Comparison of ENCODE assay signal across 8 cellular contexts in the genomic region with DNA sequence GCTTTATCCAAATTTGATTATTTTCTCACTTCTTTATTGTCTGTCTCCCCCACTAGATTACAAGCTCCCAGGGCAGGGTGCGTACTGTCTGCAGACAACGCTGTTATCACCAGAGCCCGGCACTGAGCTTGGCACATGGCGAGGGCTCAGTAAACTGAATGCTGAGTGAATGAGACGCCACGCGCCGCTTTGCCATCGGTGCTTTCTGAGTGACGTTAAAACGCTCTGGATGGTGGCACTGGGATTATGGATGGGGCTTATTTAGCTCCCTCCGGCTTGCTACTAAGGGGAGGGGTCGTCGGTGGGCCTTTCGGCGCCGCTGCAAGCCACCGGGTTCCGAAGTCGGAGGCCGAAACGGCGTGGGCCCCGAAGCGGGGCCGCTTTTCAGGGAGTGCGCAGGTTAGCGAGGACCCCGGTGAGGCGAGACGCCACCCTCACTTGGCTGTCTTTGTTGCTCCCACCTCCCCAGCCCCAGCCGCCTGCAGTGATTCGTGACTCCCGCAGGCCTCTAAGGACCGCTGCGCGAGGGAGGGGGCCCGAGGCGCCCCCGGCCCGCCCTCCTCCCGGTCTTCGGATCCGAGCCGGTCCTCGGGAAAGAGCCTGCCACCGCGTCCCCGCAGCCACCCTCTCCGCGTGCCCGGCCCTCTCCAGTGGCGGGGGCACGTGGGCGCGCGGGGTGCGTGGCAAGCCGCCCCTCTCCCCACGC. TPM values are rescaled to one million over a fixed set of nuclear protein-coding genes. Genes with fewer than 3 reads are reported as not detected.
DNase-seq lines count a peak whose midpoint lies in the region; ATAC-seq and TF ChIP-seq lines count a peak whose summit lies in the region.

No MANE protein-coding gene starts in this region.

- POLR2A ChIA-PET in A673 (lab: Charles Lee; ENCODE audit: low non-redundant PET) = no interaction called here
- POLR2A ChIA-PET in activated CD4-positive, alpha-beta memory T cell treated with anti-CD3 and anti-CD28 coated beads, Interleukin-2, amount 10 ng/mL, durations not matched to agents 7 days and 5 days (lab: Charles Lee) = interaction anchor here (0.8 to 1.4 kb wide), 3 partner anchors 10 to 118 kb away, joined by 3 to 6 read pairs (median 3); no protein-coding TSS in a partner anchor

- H3K4me1 ChIP-seq in A673 (ENCODE audit: insufficient read depth, low read length, poor library complexity, severe bottlenecking) = peaks cover 6% of the 10 kb centered on the region

- DNase-seq in A673 (ENCODE audit: low spot score) = no peak
- DNase-seq in activated CD4-positive, alpha-beta memory T cell treated with anti-CD3 and anti-CD28 coated beads, Interleukin-2, amount 10 ng/mL, durations not matched to agents 7 days and 5 days = no peak
- DNase-seq in epithelial cell of prostate (ENCODE audit: low read depth, low spot score) = no peak
- DNase-seq in nephron progenitor cell = peak; percentile 50
- no peak for DNase-seq in superior temporal gyrus (ENCODE audit: extremely low spot score)

- ATAC-seq in HG02884 (IDR thresholded peaks at IDR 0.05; ENCODE audit: unreplicated experiment) (peak; percentile 29), GM19328 (IDR thresholded peaks at IDR 0.05; ENCODE audit: unreplicated experiment) (no peak), HG02840 (IDR thresholded peaks at IDR 0.05; ENCODE audit: low FRiP score, unreplicated experiment) (no peak)

- H3K27me3 Mint-ChIP-seq in activated CD4-positive, alpha-beta memory T cell treated with anti-CD3 and anti-CD28 coated beads, Interleukin-2, amount 10 ng/mL, durations not matched to agents 7 days and 5 days = no peaks in the 10 kb centered on the region
- H3K27me3 Mint-ChIP-seq in nephron progenitor cell (ENCODE audit: low read depth, poor library complexity) = peaks cover 23% of the 10 kb centered on the region

- H3K36me3 Mint-ChIP-seq in activated CD4-positive, alpha-beta memory T cell treated with anti-CD3 and anti-CD28 coated beads, Interleukin-2, amount 10 ng/mL, durations not matched to agents 7 days and 5 days (ENCODE audit: low read depth) = no peaks in the 10 kb centered on the region
- H3K36me3 Mint-ChIP-seq in nephron progenitor cell (ENCODE audit: low read depth) = peaks cover 1% of the 10 kb centered on the region

- H3K27me3 ChIP-seq in A673 (replicated peaks; ENCODE audit: insufficient read depth, low read depth, low read length, poor library complexity) = no peaks in the 10 kb centered on the region

- BruUV-seq in A673 (replicated peaks; lab: Mats Ljungman, UMichigan) = no TSS peak

- H3K27ac Mint-ChIP-seq in activated CD4-positive, alpha-beta memory T cell treated with anti-CD3 and anti-CD28 coated beads, Interleukin-2, amount 10 ng/mL, durations not matched to agents 7 days and 5 days = peak overlapping the region; percentile 26
- no peak overlapping the region for H3K27ac Mint-ChIP-seq in nephron progenitor cell

- peaks cover 41% of the 10 kb centered on the region for H3K4me1 Mint-ChIP-seq in activated CD4-positive, alpha-beta memory T cell treated with anti-CD3 and anti-CD28 coated beads, Interleukin-2, amount 10 ng/mL, durations not matched to agents 7 days and 5 days
- peaks cover 20% of the 10 kb centered on the region for H3K4me1 Mint-ChIP-seq in nephron progenitor cell

- CTCF ChIA-PET in A673 (lab: Charles Lee) = no interaction called here
- CTCF ChIA-PET in activated CD4-positive, alpha-beta memory T cell treated with anti-CD3 and anti-CD28 coated beads, Interleukin-2, amount 10 ng/mL, durations not matched to agents 7 days and 5 days (lab: Charles Lee) = no interaction called here

- no peaks in the 10 kb centered on the region for H3K9me3 ChIP-seq in A673 (ENCODE audit: low read depth, low read length, poor library complexity, severe bottlenecking)

- H3K4me3 Mint-ChIP-seq in activated CD4-positive, alpha-beta memory T cell treated with anti-CD3 and anti-CD28 coated beads, Interleukin-2, amount 10 ng/mL, durations not matched to agents 7 days and 5 days = peak overlapping the region; percentile 77
- peak overlapping the region; percentile 86 for H3K4me3 Mint-ChIP-seq in nephron progenitor cell

- TF ChIP-seq CTCF in A673 (conservative IDR thresholded peaks at IDR 0.05; ENCODE audit: low read depth, low read length) (no peak), nephron progenitor cell (IDR thresholded peaks at IDR 0.05) (no peak)

- H3K36me3 ChIP-seq in A673 (ENCODE audit: insufficient read depth, low read length, poor library complexity, severe bottlenecking) = no peaks in the 10 kb centered on the region

- H3K27ac ChIP-seq in A673 (ENCODE audit: low read depth, low read length, poor library complexity, severe bottlenecking) (peak overlapping the region; percentile 30), epithelial cell of prostate (peak overlapping the region; percentile 53)

- intact Hi-C loops in A673 (cut with micrococcal nuclease; ENCODE audit: unreplicated experiment) = no loop called here

- no peaks in the 10 kb centered on the region for H3K9me3 Mint-ChIP-seq in activated CD4-positive, alpha-beta memory T cell treated with anti-CD3 and anti-CD28 coated beads, Interleukin-2, amount 10 ng/mL, durations not matched to agents 7 days and 5 days
- peaks cover 61% of the 10 kb centered on the region for H3K9me3 Mint-ChIP-seq in nephron progenitor cell

- H3K4me3 ChIP-seq in A673 (ENCODE audit: low read depth, low read length, poor library complexity, severe bottlenecking) = peak overlapping the region; percentile 58

RNA-seq across cellular contexts. Expression of a gene that starts 0.6 kb away (rescaled TPM):
- total RNA-seq in A673 (2021) = 14.9 and 30.7 TPM in 2 replicates
- total RNA-seq in activated CD4-positive, alpha-beta memory T cell treated with anti-CD3 and anti-CD28 coated beads, Interleukin-2, amount 10 ng/mL, durations not matched to agents 7 days and 5 days = 10 to 100 TPM; 25.5 to 31.0 TPM
